1 cellular context compared by ENCODE assay signal in genomic region chr14:89214221-89214965, GRCh38.
TF ChIP-seq lines count a peak whose summit lies in the region.

No MANE protein-coding gene starts in this region.

TF ChIP-seq in GM23338, 12 proteins besides CTCF, POLR2A, EP300 and RAD21 (continued from another document):
- TF ChIP-seq ZNF462 (CRISPR knock-in tag; IDR thresholded peaks at IDR 0.05) (no peak), JUNB (IDR thresholded peaks at IDR 0.05; ENCODE audit: unreplicated experiment) (no peak)
